ENCODE assay signal across 2 cellular contexts in genomic region chr5:62514510-62515119, GRCh38.
TF ChIP-seq lines count a peak whose summit lies in the region.

No MANE protein-coding gene starts in this region.

TF ChIP-seq in HepG2, 621 proteins besides CTCF, POLR2A, EP300 and RAD21:
- TF ChIP-seq ZBTB37 (CRISPR knock-in tag; IDR thresholded peaks at IDR 0.05) (no peak), PCBP1 (IDR thresholded peaks at IDR 0.05; ENCODE audit: borderline replicate concordance, low read depth, low read length) (0 out of 2 replicates have a peak, but pooled peaks have one; percentile 32), HNRNPK (IDR thresholded peaks at IDR 0.05; ENCODE audit: low read depth, low read length, poor library complexity, severe bottlenecking) (peak; percentile 86), PCBP2 (optimal IDR thresholded peaks at IDR 0.05; ENCODE audit: low read depth, low read length, poor library complexity, severe bottlenecking) (peak; percentile 54)

TF ChIP-seq in K562, 482 proteins besides CTCF, POLR2A, EP300 and RAD21:
- TF ChIP-seq SPI1 (IDR thresholded peaks at IDR 0.05; ENCODE audit: borderline replicate concordance, low read depth, low read length), result peak; percentile 94
- TF ChIP-seq ZNF668 (CRISPR knock-in tag; IDR thresholded peaks at IDR 0.05), result no peak
